ENCODE assay signal across 1 cellular context in the genomic region with DNA sequence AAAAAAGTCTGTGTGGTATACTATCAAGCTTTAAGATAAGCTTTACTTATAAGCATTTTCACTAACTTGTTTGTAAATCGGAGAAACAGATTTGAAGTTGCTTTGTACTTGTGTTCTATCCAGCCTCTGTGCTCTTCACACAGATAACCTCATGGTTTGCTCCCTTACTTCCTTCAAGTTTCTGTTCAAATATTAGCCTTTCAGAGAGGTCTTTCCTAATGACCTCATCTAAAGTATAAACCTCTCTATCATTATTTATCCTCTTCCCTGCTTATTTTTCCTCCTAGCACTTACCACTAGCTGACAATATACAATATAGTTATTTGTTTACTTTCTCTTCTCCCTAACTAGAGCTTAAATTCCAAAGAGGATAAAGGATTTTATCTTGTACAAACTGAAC.
TF ChIP-seq lines count a peak whose summit lies in the region.

No MANE protein-coding gene starts in this region.

TF ChIP-seq in HepG2, 621 proteins besides CTCF, POLR2A, EP300 and RAD21 (continued from another document):
- TF ChIP-seq ZNF713 (CRISPR knock-in tag; IDR thresholded peaks at IDR 0.05) (no peak), ZNF552 (CRISPR knock-in tag; IDR thresholded peaks at IDR 0.05; ENCODE audit: borderline replicate concordance) (no peak), NFKB2 (CRISPR knock-in tag; IDR thresholded peaks at IDR 0.05; ENCODE audit: borderline replicate concordance) (no peak), GATAD1 (CRISPR knock-in tag; IDR thresholded peaks at IDR 0.05) (no peak), ZNF143 (CRISPR knock-in tag; IDR thresholded peaks at IDR 0.05) (no peak), ZNF678 (CRISPR knock-in tag; IDR thresholded peaks at IDR 0.05) (no peak), CC2D1A (CRISPR knock-in tag; IDR thresholded peaks at IDR 0.05) (no peak), ATF7 (IDR thresholded peaks at IDR 0.05) (0 out of 2 replicates have a peak, but pooled peaks have one; percentile 16), ATF7 (CRISPR knock-in tag; IDR thresholded peaks at IDR 0.05) (no peak), CENPT (CRISPR knock-in tag; IDR thresholded peaks at IDR 0.05; ENCODE audit: low read depth) (no peak), SOX5 (CRISPR knock-in tag; IDR thresholded peaks at IDR 0.05; ENCODE audit: borderline replicate concordance) (peak; percentile 37; the same call in 1 of the 2 replicates), ZNF816 (CRISPR knock-in tag; IDR thresholded peaks at IDR 0.05; ENCODE audit: borderline replicate concordance) (no peak), SOX6 (IDR thresholded peaks at IDR 0.05) (no peak), SOX6 (CRISPR knock-in tag; IDR thresholded peaks at IDR 0.05) (peak; percentile 13; the same call in 1 of the 2 replicates), FOXP1 (IDR thresholded peaks at IDR 0.05) (no peak), FOXP1 (CRISPR knock-in tag; IDR thresholded peaks at IDR 0.05) (0 out of 2 replicates have a peak, but pooled peaks have one; percentile 28)
- TF ChIP-seq, protein P1, sequence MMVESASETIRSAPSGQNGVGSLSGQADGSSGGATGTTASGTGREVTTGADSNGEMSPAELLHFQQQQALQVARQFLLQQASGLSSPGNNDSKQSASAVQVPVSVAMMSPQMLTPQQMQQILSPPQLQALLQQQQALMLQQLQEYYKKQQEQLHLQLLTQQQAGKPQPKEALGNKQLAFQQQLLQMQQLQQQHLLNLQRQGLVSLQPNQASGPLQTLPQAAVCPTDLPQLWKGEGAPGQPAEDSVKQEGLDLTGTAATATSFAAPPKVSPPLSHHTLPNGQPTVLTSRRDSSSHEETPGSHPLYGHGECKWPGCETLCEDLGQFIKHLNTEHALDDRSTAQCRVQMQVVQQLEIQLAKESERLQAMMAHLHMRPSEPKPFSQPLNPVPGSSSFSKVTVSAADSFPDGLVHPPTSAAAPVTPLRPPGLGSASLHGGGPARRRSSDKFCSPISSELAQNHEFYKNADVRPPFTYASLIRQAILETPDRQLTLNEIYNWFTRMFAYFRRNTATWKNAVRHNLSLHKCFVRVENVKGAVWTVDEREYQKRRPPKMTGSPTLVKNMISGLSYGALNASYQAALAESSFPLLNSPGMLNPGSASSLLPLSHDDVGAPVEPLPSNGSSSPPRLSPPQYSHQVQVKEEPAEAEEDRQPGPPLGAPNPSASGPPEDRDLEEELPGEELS (CRISPR knock-in tag; IDR thresholded peaks at IDR 0.05), result 0 out of 2 replicates have a peak, but pooled peaks have one; percentile 19
- TF ChIP-seq, protein P2, sequence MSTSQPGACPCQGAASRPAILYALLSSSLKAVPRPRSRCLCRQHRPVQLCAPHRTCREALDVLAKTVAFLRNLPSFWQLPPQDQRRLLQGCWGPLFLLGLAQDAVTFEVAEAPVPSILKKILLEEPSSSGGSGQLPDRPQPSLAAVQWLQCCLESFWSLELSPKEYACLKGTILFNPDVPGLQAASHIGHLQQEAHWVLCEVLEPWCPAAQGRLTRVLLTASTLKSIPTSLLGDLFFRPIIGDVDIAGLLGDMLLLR (CRISPR knock-in tag; IDR thresholded peaks at IDR 0.05), result no peak
- TF ChIP-seq, protein P3, sequence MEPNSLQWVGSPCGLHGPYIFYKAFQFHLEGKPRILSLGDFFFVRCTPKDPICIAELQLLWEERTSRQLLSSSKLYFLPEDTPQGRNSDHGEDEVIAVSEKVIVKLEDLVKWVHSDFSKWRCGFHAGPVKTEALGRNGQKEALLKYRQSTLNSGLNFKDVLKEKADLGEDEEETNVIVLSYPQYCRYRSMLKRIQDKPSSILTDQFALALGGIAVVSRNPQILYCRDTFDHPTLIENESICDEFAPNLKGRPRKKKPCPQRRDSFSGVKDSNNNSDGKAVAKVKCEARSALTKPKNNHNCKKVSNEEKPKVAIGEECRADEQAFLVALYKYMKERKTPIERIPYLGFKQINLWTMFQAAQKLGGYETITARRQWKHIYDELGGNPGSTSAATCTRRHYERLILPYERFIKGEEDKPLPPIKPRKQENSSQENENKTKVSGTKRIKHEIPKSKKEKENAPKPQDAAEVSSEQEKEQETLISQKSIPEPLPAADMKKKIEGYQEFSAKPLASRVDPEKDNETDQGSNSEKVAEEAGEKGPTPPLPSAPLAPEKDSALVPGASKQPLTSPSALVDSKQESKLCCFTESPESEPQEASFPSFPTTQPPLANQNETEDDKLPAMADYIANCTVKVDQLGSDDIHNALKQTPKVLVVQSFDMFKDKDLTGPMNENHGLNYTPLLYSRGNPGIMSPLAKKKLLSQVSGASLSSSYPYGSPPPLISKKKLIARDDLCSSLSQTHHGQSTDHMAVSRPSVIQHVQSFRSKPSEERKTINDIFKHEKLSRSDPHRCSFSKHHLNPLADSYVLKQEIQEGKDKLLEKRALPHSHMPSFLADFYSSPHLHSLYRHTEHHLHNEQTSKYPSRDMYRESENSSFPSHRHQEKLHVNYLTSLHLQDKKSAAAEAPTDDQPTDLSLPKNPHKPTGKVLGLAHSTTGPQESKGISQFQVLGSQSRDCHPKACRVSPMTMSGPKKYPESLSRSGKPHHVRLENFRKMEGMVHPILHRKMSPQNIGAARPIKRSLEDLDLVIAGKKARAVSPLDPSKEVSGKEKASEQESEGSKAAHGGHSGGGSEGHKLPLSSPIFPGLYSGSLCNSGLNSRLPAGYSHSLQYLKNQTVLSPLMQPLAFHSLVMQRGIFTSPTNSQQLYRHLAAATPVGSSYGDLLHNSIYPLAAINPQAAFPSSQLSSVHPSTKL (CRISPR knock-in tag; IDR thresholded peaks at IDR 0.05), result peak; percentile 33; the same call in 1 of the 2 replicates
